In the genomic region with DNA sequence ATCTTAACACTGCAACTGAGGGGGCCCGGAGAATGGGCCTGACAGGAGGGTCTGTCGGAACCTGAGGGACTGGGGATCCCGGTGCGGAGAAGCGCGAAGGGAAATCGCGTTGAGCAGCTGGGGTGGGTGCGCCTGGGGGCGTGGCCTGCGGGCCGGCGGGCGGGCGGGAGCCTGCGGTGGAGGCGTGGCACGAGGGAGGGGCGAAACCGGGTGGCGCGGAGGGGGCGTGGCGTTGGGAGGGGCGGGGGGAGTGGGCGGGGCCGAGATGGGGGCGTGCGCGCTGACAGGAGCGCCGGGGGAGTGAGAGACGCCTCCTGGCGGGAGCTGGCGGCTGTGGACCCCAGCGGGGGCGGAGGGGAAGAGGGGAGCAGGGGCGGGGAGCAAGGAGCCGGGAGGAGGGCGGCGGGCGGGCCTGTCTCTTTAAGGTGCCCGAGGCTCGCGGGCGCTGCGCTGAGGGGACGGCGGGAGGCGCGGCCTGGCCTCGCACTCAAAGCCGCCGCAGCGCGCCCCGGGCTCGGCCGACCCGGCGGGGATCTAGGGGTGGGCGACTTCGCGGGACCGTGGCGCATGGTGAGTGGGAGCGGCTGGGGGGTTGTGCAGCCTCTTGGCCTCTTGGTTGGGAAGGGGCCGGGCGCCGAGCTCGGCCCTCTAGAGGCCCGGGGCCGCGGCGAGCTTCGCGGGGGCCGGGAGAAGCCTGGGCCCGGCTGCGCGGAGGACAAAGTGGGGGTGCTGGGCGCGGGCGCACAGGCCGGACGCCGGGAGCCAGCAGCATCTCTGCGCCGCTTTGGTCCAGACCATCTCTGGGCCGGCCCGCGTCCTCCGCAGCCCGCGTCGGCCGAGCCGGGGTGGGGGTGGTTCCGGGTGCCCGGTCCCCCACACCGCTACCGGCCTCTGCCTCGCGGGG, we compare ENCODE assay signal across 7 cellular contexts. TPM values are rescaled to one million over a fixed set of nuclear protein-coding genes. Genes with fewer than 3 reads are reported as not detected.
DNase-seq lines count a peak whose midpoint lies in the region; ATAC-seq and TF ChIP-seq lines count a peak whose summit lies in the region.

A gene (plus strand): TSS at position 423 of the 904 bp plus-strand sequence. CDS start 2,457 bp downstream, outside the sequence.

- no peaks in the 10 kb centered on the region for H3K4me1 ChIP-seq in hepatocyte (ENCODE audit: insufficient read depth)

- H3K4me2 ChIP-seq in hepatocyte = peak within 1 kb of the TSS; percentile 88

- no peaks in the 10 kb centered on the region for H3K27me3 ChIP-seq in hepatocyte

- no peaks in the 10 kb centered on the region for H3K9me3 ChIP-seq in hepatocyte (ENCODE audit: low read depth)

- H3K9me2 ChIP-seq in hepatocyte (replicated peaks; ENCODE audit: insufficient read depth) = no peaks in the 10 kb centered on the region

- peak within 1 kb of the TSS; percentile 92 for H2AFZ ChIP-seq in hepatocyte

- peak; percentile 66 for DNase-seq in NCI-H1694 (lab: John Stamatoyannopoulos, UW)
- peak; percentile 93 for DNase-seq in T-helper 22 cell (ENCODE audit: low read depth)
- DNase-seq in astrocyte of the cerebellum (ENCODE audit: low read depth) = peak; percentile 83
- DNase-seq in hepatocyte (ENCODE audit: low spot score) = peak; percentile 97
- peak; percentile 89 for DNase-seq in retina

- WGBS in hepatocyte (ENCODE audit: low lambda C conversion rate, missing lambda C conversion rate) = 2% methylated on average over 38 of the region's 104 CpGs

- H3K36me3 ChIP-seq in hepatocyte (replicated peaks; ENCODE audit: insufficient read depth, low read depth) = no peaks in the 10 kb centered on the region

- peak within 1 kb of the TSS; percentile 94 for H3K27ac ChIP-seq in hepatocyte

- in situ Hi-C loops in astrocyte of the cerebellum (cut with HindIII; ENCODE audit: low sequenced_read_pairs) = no loop called here

- TF ChIP-seq CTCF in astrocyte of the cerebellum (IDR thresholded peaks at IDR 0.05; ENCODE audit: low read depth, low read length, missing control alignments) (peak; percentile 29), hepatocyte (IDR thresholded peaks at IDR 0.05; ENCODE audit: poor library complexity) (peak; percentile 54)

- peak; percentile 44 for ATAC-seq in GM18499 (IDR thresholded peaks at IDR 0.05; ENCODE audit: insufficient read depth, unreplicated experiment)
- ATAC-seq in HG02870 (IDR thresholded peaks at IDR 0.05; ENCODE audit: unreplicated experiment) = peak; percentile 70

- peak within 1 kb of the TSS; percentile 75 for H3K4me3 ChIP-seq in astrocyte of the cerebellum (ENCODE audit: low read depth, low read length)
- H3K4me3 ChIP-seq in hepatocyte = peak within 1 kb of the TSS; percentile 89

- peaks cover 37% of the 10 kb centered on the region for H3K79me2 ChIP-seq in hepatocyte

- peaks cover 4% of the 10 kb centered on the region for H4K20me1 ChIP-seq in hepatocyte (ENCODE audit: insufficient read depth, poor library complexity, severe bottlenecking)

RNA-seq across cellular contexts. Expression of the gene that starts here (rescaled TPM):
- total RNA-seq in hepatocyte = 60.5 and 61.4 TPM in 2 replicates
- 35.7 and 36.7 TPM in 2 replicates for polyA plus RNA-seq in hepatocyte

Comparison
In these comparisons a context has a peak if more than half of its experiments do, and no peak if none do; other contexts are left out.
1. Peak in every context shown above with its lines: DNase-seq, ATAC-seq, H3K4me3 ChIP-seq and H3K27ac ChIP-seq.